18 cellular contexts compared by ENCODE assay signal in genomic region chr22:40583058-40583741, GRCh38. TPM values are rescaled to one million over a fixed set of nuclear protein-coding genes. Genes with fewer than 3 reads are reported as not detected.
DNase-seq lines count a peak whose midpoint lies in the region; ATAC-seq, FAIRE-seq and TF ChIP-seq lines count a peak whose summit lies in the region.
"Had no signal": no experiment of that assay in that cellular context is flagged by ENCODE, and none has a peak within 500 bp of the region (broad histone marks: within the 10 kb centered on the region; RNA-seq: fewer than 3 reads in every experiment).

No MANE protein-coding gene starts in this region.

- no peaks in the 10 kb centered on the region for H3K27me3 ChIP-seq in CD4-positive, alpha-beta T cell (ENCODE audit: control insufficient read depth, insufficient read depth, low read length)
- no peaks in the 10 kb centered on the region for H3K27me3 ChIP-seq in spleen (replicated peaks in 1 of 7)
- H3K27me3 ChIP-seq: ovary, Peyer's patch had no signal

- no peaks in the 10 kb centered on the region for H3K9me3 Mint-ChIP-seq in CD4-positive, alpha-beta T cell
- H3K9me3 Mint-ChIP-seq in activated naive CD8-positive, alpha-beta T cell treated with anti-CD3 and anti-CD28 coated beads, Interleukin-2, amount 50 U/mL, for 24 hours = no peaks in the 10 kb centered on the region

- no peak overlapping the region for H3K27ac ChIP-seq in CD4-positive, alpha-beta T cell (ENCODE audit: low read depth, low read length)
- peak overlapping the region in 1 of 8 donors; percentile 25 for H3K27ac ChIP-seq in spleen
- H3K27ac ChIP-seq: ovary, Peyer's patch had no signal

- WGBS in spleen, 5 donors = 67 to 100% (median 92%) methylated on average over 1 of the region's 1 CpG

- peaks cover 39% of the 10 kb centered on the region for H3K4me1 Mint-ChIP-seq in CD4-positive, alpha-beta T cell (ENCODE audit: low read depth)
- H3K4me1 Mint-ChIP-seq in activated naive CD8-positive, alpha-beta T cell treated with anti-CD3 and anti-CD28 coated beads, Interleukin-2, amount 50 U/mL, for 24 hours = peaks cover 25% of the 10 kb centered on the region

- TF ChIP-seq CTCF in CD4-positive, alpha-beta T cell (IDR thresholded peaks at IDR 0.05) = no peak
- no peak for TF ChIP-seq CTCF in spleen (IDR thresholded peaks at IDR 0.05 in 8 of 11, conservative IDR thresholded peaks at IDR 0.05 in 3 of 11)

- no peak for DNase-seq in CD4-positive, alpha-beta T cell
- DNase-seq in GM12892 (ENCODE audit: insufficient read length) (peak; percentile 22), NCI-H510A (lab: John Stamatoyannopoulos, UW) (no peak), spleen (no peak), GM19240 (ENCODE audit: insufficient read length, low spot score) (no peak)
- no peak for DNase-seq in activated naive CD8-positive, alpha-beta T cell treated with anti-CD3 and anti-CD28 coated beads, Interleukin-2, amount 50 U/mL, for 24 hours
- DNase-seq in stimulated activated naive CD4-positive, alpha-beta T cell (lab: John Stamatoyannopoulos, UW) = no peak
- DNase-seq: activated CD4-positive, CD25-positive, alpha-beta regulatory T cell treated with anti-CD3 and anti-CD28 coated beads, Interleukin-2, amount 50 U/mL, for 72 hours; activated effector memory CD4-positive, alpha-beta T cell treated with anti-CD3 and anti-CD28 coated beads, Interleukin-2, amount 50 U/mL, for 16 hours; DMS153; hypothalamus; left cardiac atrium; mucosa of descending colon; NCI-H1694 treated with DMSO at 0.1 percent for 48 hours; ovary; Peyer's patch had no signal

- FAIRE-seq in GM12892 (lab: Jason Lieb, UNC) = peak; percentile 78
- FAIRE-seq: urothelium cell line had no signal

- no peaks in the 10 kb centered on the region for H3K9me3 ChIP-seq in CD4-positive, alpha-beta T cell (ENCODE audit: control insufficient read depth, low read length)
- no peaks in the 10 kb centered on the region for H3K9me3 ChIP-seq in spleen
- H3K9me3 ChIP-seq: mucosa of descending colon, ovary, Peyer's patch had no signal

- H3K4me3 Mint-ChIP-seq in CD4-positive, alpha-beta T cell = no peak overlapping the region
- H3K4me3 Mint-ChIP-seq in activated naive CD8-positive, alpha-beta T cell treated with anti-CD3 and anti-CD28 coated beads, Interleukin-2, amount 50 U/mL, for 24 hours = no peak overlapping the region

- H3K36me3 ChIP-seq in spleen = peaks cover 0 to 26% (median 0%) of the 10 kb centered on the region in 6 donors
- H3K36me3 ChIP-seq: ovary, Peyer's patch had no signal

- peak overlapping the region; percentile 40 for H3K27ac Mint-ChIP-seq in CD4-positive, alpha-beta T cell
- no peak overlapping the region for H3K27ac Mint-ChIP-seq in activated naive CD8-positive, alpha-beta T cell treated with anti-CD3 and anti-CD28 coated beads, Interleukin-2, amount 50 U/mL, for 24 hours

- ATAC-seq in CD4-positive, alpha-beta T cell (ENCODE audit: poor library complexity) = no peak
- ATAC-seq in HG02938 (IDR thresholded peaks at IDR 0.05; ENCODE audit: unreplicated experiment) = peak; percentile 51
- ATAC-seq in activated naive CD8-positive, alpha-beta T cell treated with anti-CD3 and anti-CD28 coated beads, Interleukin-2, amount 50 U/mL, for 24 hours = peak; percentile 80
- ATAC-seq: left cardiac atrium, mucosa of descending colon had no signal

- H3K27me3 Mint-ChIP-seq in CD4-positive, alpha-beta T cell = no peaks in the 10 kb centered on the region
- H3K27me3 Mint-ChIP-seq in activated naive CD8-positive, alpha-beta T cell treated with anti-CD3 and anti-CD28 coated beads, Interleukin-2, amount 50 U/mL, for 24 hours = no peaks in the 10 kb centered on the region

- no peak overlapping the region for H3K4me3 ChIP-seq in spleen
- H3K4me3 ChIP-seq: mucosa of descending colon, ovary, Peyer's patch had no signal

- TF ChIP-seq POLR2A in GM12892 (IDR thresholded peaks at IDR 0.05; ENCODE audit: low read depth, low read length) (no peak), spleen (IDR thresholded peaks at IDR 0.05) (no peak)

- intact Hi-C loops in CD4-positive, alpha-beta T cell (cut with DNase I, micrococcal nuclease) = no loop called here
- intact Hi-C loops in spleen (cut with DNase I; ENCODE audit: low total_unique reads) = no loop called here

- H3K4me1 ChIP-seq in spleen = peaks cover 0 to 21% (median 5%) of the 10 kb centered on the region in 6 donors
- H3K4me1 ChIP-seq: Peyer's patch had no signal

- CTCF ChIA-PET in CD4-positive, alpha-beta T cell (lab: Charles Lee) = interaction anchor here (0.5 to 1.0 kb wide), 2 partner anchors 8 to 55 kb away, joined by 3 read pairs; no protein-coding TSS in a partner anchor

- POLR2A ChIA-PET in CD4-positive, alpha-beta T cell (lab: Charles Lee) = interaction anchor here (0.7 to 1.3 kb wide), 2 partner anchors 54 to 458 kb away, joined by 3 read pairs; partner anchors contain the start of gene MRTFA

- H3K36me3 Mint-ChIP-seq in CD4-positive, alpha-beta T cell (ENCODE audit: low read depth) = peaks cover 36% of the 10 kb centered on the region
- peaks cover 9% of the 10 kb centered on the region for H3K36me3 Mint-ChIP-seq in activated naive CD8-positive, alpha-beta T cell treated with anti-CD3 and anti-CD28 coated beads, Interleukin-2, amount 50 U/mL, for 24 hours (ENCODE audit: low read depth)

RNA-seq across cellular contexts. Expression of gene MRTFA, which starts 53.3 kb away (rescaled TPM):
- total RNA-seq in CD4-positive, alpha-beta T cell = 10 to 100 TPM; 55.3 to 58.9 TPM
- polyA plus RNA-seq in GM12892 (2012; ENCODE audit: missing spikeins) = 15.1 TPM
- 100 to 1,000 TPM in 3 of 7 donors, 10 to 100 TPM in 4; 76.2 to 138 (median 97.3) TPM for total RNA-seq in spleen
- 10 to 100 TPM; 17.6 to 35.0 (median 24.6) TPM for polyA plus RNA-seq in spleen
